Comparison of ENCODE assay signal across 1 cellular context in the genomic region with DNA sequence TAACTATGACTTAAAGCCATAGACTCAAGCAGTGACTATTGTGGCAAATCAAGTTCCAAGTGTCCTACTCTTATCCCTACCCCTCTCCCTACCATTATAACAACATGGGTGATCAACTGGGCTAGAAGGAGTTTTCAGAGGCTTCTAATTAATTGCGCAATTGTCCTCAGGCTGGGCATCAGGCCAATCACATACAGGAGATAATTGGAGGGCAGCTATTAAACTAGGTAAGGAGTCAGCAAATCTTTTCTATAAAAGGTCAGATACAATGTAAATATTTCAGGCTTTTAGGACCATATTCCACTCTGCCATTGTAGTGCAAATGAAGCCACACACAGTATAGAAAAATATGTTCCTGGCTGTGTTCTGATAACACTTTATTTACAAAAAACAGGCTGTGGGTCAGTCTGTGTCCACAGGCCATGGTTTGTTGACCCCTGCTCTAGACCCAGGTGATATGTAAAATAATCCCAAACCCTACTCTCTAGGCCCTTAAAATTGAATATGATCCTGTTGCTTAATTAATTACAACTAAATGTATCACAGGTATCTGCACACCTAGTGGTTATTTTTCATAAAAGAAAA.
TF ChIP-seq lines count a peak whose summit lies in the region.

No MANE protein-coding gene starts in this region.

TF ChIP-seq in WTC11, 78 proteins besides CTCF, POLR2A, EP300 and RAD21 (continued from another document):
- TF ChIP-seq, protein P1, sequence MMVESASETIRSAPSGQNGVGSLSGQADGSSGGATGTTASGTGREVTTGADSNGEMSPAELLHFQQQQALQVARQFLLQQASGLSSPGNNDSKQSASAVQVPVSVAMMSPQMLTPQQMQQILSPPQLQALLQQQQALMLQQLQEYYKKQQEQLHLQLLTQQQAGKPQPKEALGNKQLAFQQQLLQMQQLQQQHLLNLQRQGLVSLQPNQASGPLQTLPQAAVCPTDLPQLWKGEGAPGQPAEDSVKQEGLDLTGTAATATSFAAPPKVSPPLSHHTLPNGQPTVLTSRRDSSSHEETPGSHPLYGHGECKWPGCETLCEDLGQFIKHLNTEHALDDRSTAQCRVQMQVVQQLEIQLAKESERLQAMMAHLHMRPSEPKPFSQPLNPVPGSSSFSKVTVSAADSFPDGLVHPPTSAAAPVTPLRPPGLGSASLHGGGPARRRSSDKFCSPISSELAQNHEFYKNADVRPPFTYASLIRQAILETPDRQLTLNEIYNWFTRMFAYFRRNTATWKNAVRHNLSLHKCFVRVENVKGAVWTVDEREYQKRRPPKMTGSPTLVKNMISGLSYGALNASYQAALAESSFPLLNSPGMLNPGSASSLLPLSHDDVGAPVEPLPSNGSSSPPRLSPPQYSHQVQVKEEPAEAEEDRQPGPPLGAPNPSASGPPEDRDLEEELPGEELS (CRISPR knock-in tag; IDR thresholded peaks at IDR 0.05): no peak
- no peak for TF ChIP-seq ZNF396 (CRISPR knock-in tag; IDR thresholded peaks at IDR 0.05; ENCODE audit: borderline replicate concordance)
- TF ChIP-seq, protein P2, sequence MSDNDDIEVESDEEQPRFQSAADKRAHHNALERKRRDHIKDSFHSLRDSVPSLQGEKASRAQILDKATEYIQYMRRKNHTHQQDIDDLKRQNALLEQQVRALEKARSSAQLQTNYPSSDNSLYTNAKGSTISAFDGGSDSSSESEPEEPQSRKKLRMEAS (CRISPR knock-in tag; IDR thresholded peaks at IDR 0.05): no peak
